Comparison of ENCODE assay signal across 9 cellular contexts in genomic region chr14:104876251-104876699, GRCh38. TPM values are rescaled to one million over a fixed set of nuclear protein-coding genes. Genes with fewer than 3 reads are reported as not detected.
A peak's percentile ranks its signal among the peaks of the same experiment; 100 is the strongest.
DNase-seq lines count a peak whose midpoint lies in the region; ATAC-seq and FAIRE-seq lines count a peak whose summit lies in the region.
"Had no signal": no experiment of that assay in that cellular context is flagged by ENCODE, and none has a peak within 500 bp of the region (broad histone marks: within the 10 kb centered on the region; RNA-seq: fewer than 3 reads in every experiment).

No MANE protein-coding gene starts in this region.

- no peaks in the 10 kb centered on the region for H3K4me1 Mint-ChIP-seq in activated T-helper 2 cell treated with anti-CD3 and anti-CD28 coated beads, Interferon-gamma antibody, Interleukin-2, Interleukin-4, amounts not matched to agents 10 μg/mL and 5 μg/mL and 100 μg/mL, durations not matched to agents 14 hours and 24 hours and 36 hours (ENCODE audit: low read depth)

- peak; percentile 45 for ATAC-seq in left lobe of liver

- peak; percentile 26 for FAIRE-seq in HTR-8/SVneo (lab: Jason Lieb, UNC)
- FAIRE-seq: keratinocyte had no signal

- intact Hi-C loops in activated T-helper 2 cell treated with anti-CD3 and anti-CD28 coated beads, Interferon-gamma antibody, Interleukin-2, Interleukin-4, amounts not matched to agents 10 μg/mL and 5 μg/mL and 100 μg/mL, durations not matched to agents 14 hours and 24 hours and 36 hours (cut with micrococcal nuclease): no loop called here

- H3K4me3 Mint-ChIP-seq in activated T-helper 2 cell treated with anti-CD3 and anti-CD28 coated beads, Interferon-gamma antibody, Interleukin-2, Interleukin-4, amounts not matched to agents 10 μg/mL and 5 μg/mL and 100 μg/mL, durations not matched to agents 14 hours and 24 hours and 36 hours (ENCODE audit: low read depth): no peak overlapping the region

- no peaks in the 10 kb centered on the region for H3K36me3 Mint-ChIP-seq in activated T-helper 2 cell treated with anti-CD3 and anti-CD28 coated beads, Interferon-gamma antibody, Interleukin-2, Interleukin-4, amounts not matched to agents 10 μg/mL and 5 μg/mL and 100 μg/mL, durations not matched to agents 14 hours and 24 hours and 36 hours (ENCODE audit: low read depth)

- H3K27ac Mint-ChIP-seq in activated T-helper 2 cell treated with anti-CD3 and anti-CD28 coated beads, Interferon-gamma antibody, Interleukin-2, Interleukin-4, amounts not matched to agents 10 μg/mL and 5 μg/mL and 100 μg/mL, durations not matched to agents 14 hours and 24 hours and 36 hours: no peak overlapping the region

- DNase-seq in CD1c-positive myeloid dendritic cell (ENCODE audit: extremely low spot score): peak; percentile 29
- no peak for DNase-seq in HTR-8/SVneo (ENCODE audit: insufficient read length, low spot score)
- peak; percentile 35 for DNase-seq in activated naive CD4-positive, alpha-beta T cell treated with Interleukin-2 at 50 U/mL for 16 hours
- no peak for DNase-seq in left lobe of liver (ENCODE audit: low spot score)
- DNase-seq in SIG-M5 (lab: John Stamatoyannopoulos, UW): no peak
- no peak for DNase-seq in activated T-helper 2 cell treated with anti-CD3 and anti-CD28 coated beads, Interferon-gamma antibody, Interleukin-2, Interleukin-4, amounts not matched to agents 10 μg/mL and 5 μg/mL and 100 μg/mL, durations not matched to agents 14 hours and 24 hours and 36 hours (ENCODE audit: low spot score)
- no peak for DNase-seq in NCI-H187 (lab: John Stamatoyannopoulos, UW)
- no peak for DNase-seq in superior temporal gyrus (ENCODE audit: extremely low spot score)

- no peaks in the 10 kb centered on the region for H3K27me3 Mint-ChIP-seq in activated T-helper 2 cell treated with anti-CD3 and anti-CD28 coated beads, Interferon-gamma antibody, Interleukin-2, Interleukin-4, amounts not matched to agents 10 μg/mL and 5 μg/mL and 100 μg/mL, durations not matched to agents 14 hours and 24 hours and 36 hours (ENCODE audit: low read depth)

- H3K9me3 Mint-ChIP-seq in activated T-helper 2 cell treated with anti-CD3 and anti-CD28 coated beads, Interferon-gamma antibody, Interleukin-2, Interleukin-4, amounts not matched to agents 10 μg/mL and 5 μg/mL and 100 μg/mL, durations not matched to agents 14 hours and 24 hours and 36 hours: no peaks in the 10 kb centered on the region

RNA-seq across cellular contexts. Expression of gene CEP170B, which starts 11.2 kb away (rescaled TPM):
- total RNA-seq in left lobe of liver: 22.9 TPM
- 8.5 TPM in 2 replicates for total RNA-seq in activated T-helper 2 cell treated with anti-CD3 and anti-CD28 coated beads, Interferon-gamma antibody, Interleukin-2, Interleukin-4, amounts not matched to agents 10 μg/mL and 5 μg/mL and 100 μg/mL, durations not matched to agents 14 hours and 24 hours and 36 hours

RNA-seq across cellular contexts. Expression of gene PLD4, which starts 48.4 kb away (rescaled TPM):
- not detected for total RNA-seq in left lobe of liver
- 0.16 and 0.23 TPM in 2 replicates for total RNA-seq in activated T-helper 2 cell treated with anti-CD3 and anti-CD28 coated beads, Interferon-gamma antibody, Interleukin-2, Interleukin-4, amounts not matched to agents 10 μg/mL and 5 μg/mL and 100 μg/mL, durations not matched to agents 14 hours and 24 hours and 36 hours

Comparison
In these comparisons a context has a peak if more than half of its experiments do, and no peak if none do; other contexts are left out.
1. DNase-seq: peak in CD1c-positive myeloid dendritic cell (single experiment) and activated naive CD4-positive, alpha-beta T cell treated with Interleukin-2 at 50 U/mL for 16 hours (single experiment); none in HTR-8/SVneo (single experiment), left lobe of liver (single experiment), SIG-M5 (single experiment), activated T-helper 2 cell treated with anti-CD3 and anti-CD28 coated beads, Interferon-gamma antibody, Interleukin-2, Interleukin-4, amounts not matched to agents 10 μg/mL and 5 μg/mL and 100 μg/mL, durations not matched to agents 14 hours and 24 hours and 36 hours (single experiment), NCI-H187 (0 of 2) and superior temporal gyrus (single experiment).